In genomic region chr1:32178380-32179192, GRCh38 we compare ENCODE assay signal across 1 cellular context.
A peak's percentile ranks its signal among the peaks of the same experiment; 100 is the strongest.
TF ChIP-seq lines count a peak whose summit lies in the region.

No MANE protein-coding gene starts in this region.

TF ChIP-seq in HepG2, 621 proteins besides CTCF, POLR2A, EP300 and RAD21 (continues in another document):
- TF ChIP-seq ZMYM4 (CRISPR knock-in tag; IDR thresholded peaks at IDR 0.05) (peak; percentile 41; the same call in 1 of the 2 replicates), SIX1 (CRISPR knock-in tag; IDR thresholded peaks at IDR 0.05; ENCODE audit: borderline replicate concordance) (peak; percentile 25; the same call in 1 of the 2 replicates), ATF4 (CRISPR knock-in tag; IDR thresholded peaks at IDR 0.05) (peak in 1 of 2 experiments; percentile 78; a peak in 2 of 4 replicates), SNAPC5 (CRISPR knock-in tag; IDR thresholded peaks at IDR 0.05; ENCODE audit: borderline replicate concordance) (no peak), IRF2 (CRISPR knock-in tag; IDR thresholded peaks at IDR 0.05) (peak; percentile 38; the same call in 1 of the 2 replicates), SPEN (CRISPR knock-in tag; IDR thresholded peaks at IDR 0.05; ENCODE audit: low read depth) (0 out of 2 replicates have a peak, but pooled peaks have one; percentile 39), FOXC1 (CRISPR knock-in tag; IDR thresholded peaks at IDR 0.05; ENCODE audit: borderline replicate concordance) (0 out of 2 replicates have a peak, but pooled peaks have one; percentile 52), KLF16 (CRISPR knock-in tag; IDR thresholded peaks at IDR 0.05) (peak in 1 of 2 experiments; percentile 56; a peak in 1 of 4 replicates), NONO (IDR thresholded peaks at IDR 0.05) (no peak), NONO (CRISPR knock-in tag; conservative IDR thresholded peaks at IDR 0.05) (0 out of 2 replicates have a peak, but pooled peaks have one; percentile 40), SALL1 (CRISPR knock-in tag; IDR thresholded peaks at IDR 0.05) (peak; percentile 41; the same call in 1 of the 2 replicates), FOXA1 (IDR thresholded peaks at IDR 0.05) (no peak), FOXA1 (CRISPR knock-in tag; IDR thresholded peaks at IDR 0.05) (peak; percentile 91), ESRRA (CRISPR knock-in tag; IDR thresholded peaks at IDR 0.05; ENCODE audit: low read depth) (0 out of 2 replicates have a peak, but pooled peaks have one; percentile 7), ZNF574 (CRISPR knock-in tag; IDR thresholded peaks at IDR 0.05) (peak; percentile 22; the same call in 1 of the 2 replicates), ZNF34 (CRISPR knock-in tag; IDR thresholded peaks at IDR 0.05; ENCODE audit: borderline replicate concordance) (peak; percentile 9; the same call in 1 of the 2 replicates), TAF1 (CRISPR knock-in tag; IDR thresholded peaks at IDR 0.05) (0 out of 2 replicates have a peak, but pooled peaks have one; percentile 15), ZNF609 (CRISPR knock-in tag; IDR thresholded peaks at IDR 0.05; ENCODE audit: borderline replicate concordance) (0 out of 2 replicates have a peak, but pooled peaks have one; percentile 17), TARDBP (CRISPR knock-in tag; IDR thresholded peaks at IDR 0.05) (no peak), FOXP4 (CRISPR knock-in tag; IDR thresholded peaks at IDR 0.05) (0 out of 2 replicates have a peak, but pooled peaks have one; percentile 39), ZNF224 (CRISPR knock-in tag; IDR thresholded peaks at IDR 0.05) (no peak), CC2D1A (CRISPR knock-in tag; IDR thresholded peaks at IDR 0.05) (no peak), SKI (IDR thresholded peaks at IDR 0.05; ENCODE audit: partially characterized antibody) (peak; percentile 78), ZBTB37 (CRISPR knock-in tag; IDR thresholded peaks at IDR 0.05) (peak; percentile 15; the same call in 1 of the 2 replicates), PITX1 (CRISPR knock-in tag; IDR thresholded peaks at IDR 0.05) (peak; percentile 37; the same call in 1 of the 2 replicates), ZNF124 (CRISPR knock-in tag; IDR thresholded peaks at IDR 0.05) (peak; percentile 31; the same call in 1 of the 2 replicates), KLF6 (CRISPR knock-in tag; IDR thresholded peaks at IDR 0.05) (peak; percentile 84; the same call in 1 of the 2 replicates), XRCC5 (optimal IDR thresholded peaks at IDR 0.05; ENCODE audit: low read length) (peak; percentile 32), HNF4A (CRISPR knock-in tag; IDR thresholded peaks at IDR 0.05) (peak; percentile 93), LCORL (IDR thresholded peaks at IDR 0.05) (peak; percentile 78), LCORL (CRISPR knock-in tag; IDR thresholded peaks at IDR 0.05) (peak; percentile 98), SOX5 (CRISPR knock-in tag; IDR thresholded peaks at IDR 0.05; ENCODE audit: borderline replicate concordance) (peak; percentile 59; the same call in 1 of the 2 replicates), BCL6 (CRISPR knock-in tag; IDR thresholded peaks at IDR 0.05) (peak; percentile 53), MXI1 (IDR thresholded peaks at IDR 0.05; ENCODE audit: borderline replicate concordance, low read depth, low read length) (peak; percentile 6; the same call in 1 of the 3 replicates)
- TF ChIP-seq, protein P1, sequence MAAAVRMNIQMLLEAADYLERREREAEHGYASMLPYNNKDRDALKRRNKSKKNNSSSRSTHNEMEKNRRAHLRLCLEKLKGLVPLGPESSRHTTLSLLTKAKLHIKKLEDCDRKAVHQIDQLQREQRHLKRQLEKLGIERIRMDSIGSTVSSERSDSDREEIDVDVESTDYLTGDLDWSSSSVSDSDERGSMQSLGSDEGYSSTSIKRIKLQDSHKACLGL (CRISPR knock-in tag; IDR thresholded peaks at IDR 0.05), result no peak
- TF ChIP-seq, protein P2, sequence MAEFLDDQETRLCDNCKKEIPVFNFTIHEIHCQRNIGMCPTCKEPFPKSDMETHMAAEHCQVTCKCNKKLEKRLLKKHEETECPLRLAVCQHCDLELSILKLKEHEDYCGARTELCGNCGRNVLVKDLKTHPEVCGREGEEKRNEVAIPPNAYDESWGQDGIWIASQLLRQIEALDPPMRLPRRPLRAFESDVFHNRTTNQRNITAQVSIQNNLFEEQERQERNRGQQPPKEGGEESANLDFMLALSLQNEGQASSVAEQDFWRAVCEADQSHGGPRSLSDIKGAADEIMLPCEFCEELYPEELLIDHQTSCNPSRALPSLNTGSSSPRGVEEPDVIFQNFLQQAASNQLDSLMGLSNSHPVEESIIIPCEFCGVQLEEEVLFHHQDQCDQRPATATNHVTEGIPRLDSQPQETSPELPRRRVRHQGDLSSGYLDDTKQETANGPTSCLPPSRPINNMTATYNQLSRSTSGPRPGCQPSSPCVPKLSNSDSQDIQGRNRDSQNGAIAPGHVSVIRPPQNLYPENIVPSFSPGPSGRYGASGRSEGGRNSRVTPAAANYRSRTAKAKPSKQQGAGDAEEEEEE (CRISPR knock-in tag; IDR thresholded peaks at IDR 0.05; ENCODE audit: borderline replicate concordance), result no peak
- TF ChIP-seq, protein P3, sequence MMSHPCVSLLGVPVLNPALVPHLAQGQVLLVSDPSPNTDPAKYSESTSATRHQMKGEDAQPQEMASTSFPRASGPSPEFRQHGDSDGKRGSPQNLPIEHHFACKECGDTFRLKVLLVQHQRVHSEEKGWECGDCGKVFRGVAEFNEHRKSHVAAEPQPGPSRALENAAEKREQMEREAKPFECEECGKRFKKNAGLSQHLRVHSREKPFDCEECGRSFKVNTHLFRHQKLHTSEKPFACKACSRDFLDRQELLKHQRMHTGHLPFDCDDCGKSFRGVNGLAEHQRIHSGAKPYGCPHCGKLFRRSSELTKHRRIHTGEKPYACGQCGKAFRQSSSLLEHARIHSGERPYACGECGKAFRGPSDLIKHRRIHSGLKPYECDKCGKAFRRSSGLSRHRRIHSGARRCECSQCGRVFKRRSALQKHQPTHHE (CRISPR knock-in tag; IDR thresholded peaks at IDR 0.05; ENCODE audit: borderline replicate concordance), result 0 out of 2 replicates have a peak, but pooled peaks have one; percentile 60
- TF ChIP-seq, protein P4, sequence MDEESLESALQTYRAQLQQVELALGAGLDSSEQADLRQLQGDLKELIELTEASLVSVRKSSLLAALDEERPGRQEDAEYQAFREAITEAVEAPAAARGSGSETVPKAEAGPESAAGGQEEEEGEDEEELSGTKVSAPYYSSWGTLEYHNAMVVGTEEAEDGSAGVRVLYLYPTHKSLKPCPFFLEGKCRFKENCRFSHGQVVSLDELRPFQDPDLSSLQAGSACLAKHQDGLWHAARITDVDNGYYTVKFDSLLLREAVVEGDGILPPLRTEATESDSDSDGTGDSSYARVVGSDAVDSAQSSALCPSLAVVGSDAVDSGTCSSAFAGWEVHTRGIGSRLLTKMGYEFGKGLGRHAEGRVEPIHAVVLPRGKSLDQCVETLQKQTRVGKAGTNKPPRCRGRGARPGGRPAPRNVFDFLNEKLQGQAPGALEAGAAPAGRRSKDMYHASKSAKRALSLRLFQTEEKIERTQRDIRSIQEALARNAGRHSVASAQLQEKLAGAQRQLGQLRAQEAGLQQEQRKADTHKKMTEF (CRISPR knock-in tag; IDR thresholded peaks at IDR 0.05), result peak; percentile 52; the same call in 1 of the 2 replicates
